Comparison of ENCODE assay signal across 16 cellular contexts in the genomic region with DNA sequence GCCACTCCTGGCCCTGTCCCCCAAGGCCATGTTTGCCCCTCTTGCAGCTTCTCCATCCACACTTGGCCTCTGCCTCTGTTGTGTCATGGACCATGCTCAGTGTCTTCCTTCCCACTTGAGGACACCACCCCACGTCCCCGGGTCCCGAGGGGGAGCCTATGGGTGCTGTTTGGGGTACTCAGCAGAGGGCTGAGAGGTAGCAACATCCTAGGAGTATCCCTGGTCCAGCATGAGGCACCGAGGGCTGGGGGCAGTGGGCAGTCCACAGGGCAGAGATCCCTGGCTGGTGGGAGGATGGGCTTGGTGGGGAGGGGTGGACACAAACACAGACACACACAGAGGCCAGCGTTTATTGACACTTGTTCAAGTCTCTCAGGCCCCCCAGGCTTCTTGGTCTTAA. TPM values are rescaled to one million over a fixed set of nuclear protein-coding genes. Genes with fewer than 3 reads are reported as not detected.
A peak's percentile ranks its signal among the peaks of the same experiment; 100 is the strongest.
DNase-seq lines count a peak whose midpoint lies in the region; ATAC-seq and TF ChIP-seq lines count a peak whose summit lies in the region.
"Had no signal": no experiment of that assay in that cellular context is flagged by ENCODE, and none has a peak within 500 bp of the region (broad histone marks: within the 10 kb centered on the region; RNA-seq: fewer than 3 reads in every experiment).

No MANE protein-coding gene starts in this region.

- H3K27me3 ChIP-seq in RWPE2 (ENCODE audit: insufficient read depth, poor library complexity, severe bottlenecking), result no peaks in the 10 kb centered on the region
- H3K27me3 ChIP-seq in esophagus squamous epithelium, result no peaks in the 10 kb centered on the region
- H3K27me3 ChIP-seq in muscle layer of duodenum (ENCODE audit: low read depth, low read length), result no peaks in the 10 kb centered on the region
- H3K27me3 ChIP-seq in thymus (ENCODE audit: control insufficient read depth, insufficient read depth), result no peaks in the 10 kb centered on the region

- DNase-seq in RWPE2 (ENCODE audit: low spot score), result no peak
- DNase-seq in esophagus squamous epithelium (lab: John Stamatoyannopoulos, UW), result no peak
- no peak for DNase-seq in NOMO-1 (lab: John Stamatoyannopoulos, UW; ENCODE audit: unreplicated experiment in 2 of 2)
- DNase-seq in Ammon's horn (ENCODE audit: low spot score), result no peak
- DNase-seq in SW 1271 (lab: John Stamatoyannopoulos, UW), result no peak
- DNase-seq: Calu3; effector memory CD8-positive, alpha-beta T cell; NCI-H1694 had no signal

- TF ChIP-seq CTCF in RWPE2 (IDR thresholded peaks at IDR 0.05; ENCODE audit: poor library complexity, severe bottlenecking) (no peak), esophagus squamous epithelium (IDR thresholded peaks at IDR 0.05) (no peak)

- ATAC-seq in RWPE2 (ENCODE audit: low read depth) (no peak), HG02840 (IDR thresholded peaks at IDR 0.05; ENCODE audit: low FRiP score, unreplicated experiment) (no peak)
- ATAC-seq: effector memory CD8-positive, alpha-beta T cell had no signal

- WGBS in esophagus squamous epithelium, 2 donors, result 0 to 79% methylated on average over 1 to 4 of the region's 5 CpGs
- 91% methylated on average over 5 of the region's 5 CpGs for WGBS in thymus

- no peak overlapping the region for H3K4me3 ChIP-seq in RWPE2 (ENCODE audit: severe bottlenecking)
- no peak overlapping the region for H3K4me3 ChIP-seq in esophagus squamous epithelium
- peak overlapping the region in 1 of 2 donors; percentile 74 for H3K4me3 ChIP-seq in muscle layer of duodenum (ENCODE audit: low read depth in 1 of 2, low read length in 2 of 2)
- H3K4me3 ChIP-seq in thymus (ENCODE audit: low read length), result no peak overlapping the region

- TF ChIP-seq POLR2A in esophagus squamous epithelium (IDR thresholded peaks at IDR 0.05), result no peak

- intact Hi-C loops in esophagus squamous epithelium (cut with DNase I), result no loop called here

- no peaks in the 10 kb centered on the region for H3K9me3 ChIP-seq in RWPE2 (ENCODE audit: severe bottlenecking)
- H3K9me3 ChIP-seq in esophagus squamous epithelium, result no peaks in the 10 kb centered on the region
- H3K9me3 ChIP-seq in muscle layer of duodenum (ENCODE audit: control insufficient read depth in 1 of 2, low read length in 2 of 2), result no peaks in the 10 kb centered on the region
- no peaks in the 10 kb centered on the region for H3K9me3 ChIP-seq in thymus (ENCODE audit: control insufficient read depth)

- H3K36me3 ChIP-seq in RWPE2 (ENCODE audit: low read depth) (peaks cover 71% of the 10 kb centered on the region), esophagus squamous epithelium (peaks cover 24 to 69% (median 44%) of the 10 kb centered on the region in 3 donors), muscle layer of duodenum (ENCODE audit: control insufficient read depth in 1 of 2, insufficient read depth in 2 of 2, low read length in 2 of 2) (peaks cover 38 to 39% of the 10 kb centered on the region in 2 donors), thymus (ENCODE audit: control insufficient read depth, insufficient read depth) (peaks cover 50% of the 10 kb centered on the region)

- H3K4me1 ChIP-seq in RWPE2 (ENCODE audit: insufficient read depth, poor library complexity, severe bottlenecking) (peaks cover 13% of the 10 kb centered on the region), esophagus squamous epithelium (peaks cover 11 to 71% (median 29%) of the 10 kb centered on the region in 3 donors), muscle layer of duodenum (ENCODE audit: control insufficient read depth in 1 of 2, insufficient read depth in 2 of 2, low read length in 2 of 2) (peaks cover 0 to 14% of the 10 kb centered on the region in 2 donors), thymus (ENCODE audit: control insufficient read depth, insufficient read depth, low read length) (no peaks in the 10 kb centered on the region)

- H3K27ac ChIP-seq in RWPE2 (ENCODE audit: poor library complexity, severe bottlenecking), result peak overlapping the region; percentile 40
- H3K27ac ChIP-seq in esophagus squamous epithelium, result peak overlapping the region; percentile 87 to 98 (median 92)
- H3K27ac ChIP-seq in muscle layer of duodenum (ENCODE audit: low read length), result peak overlapping the region; percentile 45
- H3K27ac ChIP-seq in thymus (ENCODE audit: low read depth), result peak overlapping the region; percentile 15

RNA-seq across cellular contexts. Expression of a gene that starts 1.7 kb away (rescaled TPM):
- total RNA-seq in esophagus squamous epithelium, result 10 to 100 TPM in 1 of 4 donors, 1 to 10 TPM in 3; 2.0 to 15.8 (median 3.1) TPM
- polyA plus RNA-seq in thymus, result 40.4 TPM
- total RNA-seq: Calu3, HT-29, NCI-H460, OCI-LY7 had no signal

RNA-seq across cellular contexts. Expression of a gene that starts 10.7 kb away (rescaled TPM):
- 100 to 1,000 TPM; 211 to 284 (median 266) TPM for total RNA-seq in esophagus squamous epithelium
- polyA plus RNA-seq in thymus, result 380 TPM

RNA-seq across cellular contexts. Expression of a gene that starts 35.3 kb away (rescaled TPM):
- total RNA-seq in esophagus squamous epithelium, result 100 to 1,000 TPM in 3 of 4 donors, 10 to 100 TPM in 1; 97.9 to 157 (median 117) TPM
- 159 TPM for polyA plus RNA-seq in thymus

RNA-seq across cellular contexts. Expression of a gene that starts 35.9 kb away (rescaled TPM):
- 10 to 100 TPM; 41.7 to 58.0 (median 47.6) TPM for total RNA-seq in esophagus squamous epithelium
- polyA plus RNA-seq in thymus, result 58.2 TPM

RNA-seq across cellular contexts. Expression of a gene that starts 39.6 kb away (rescaled TPM):
- total RNA-seq in esophagus squamous epithelium, result not detected
- 0.11 TPM for polyA plus RNA-seq in thymus
- total RNA-seq: Calu3, HT-29, mucosa of gallbladder, NCI-H460, OCI-LY7, temporal lobe had no signal

Comparison
In these comparisons a context has a peak if more than half of its experiments do, and no peak if none do; other contexts are left out.
1. H3K27ac ChIP-seq: peak in every context shown above with its lines; median percentile 92 in esophagus squamous epithelium; 45 in muscle layer of duodenum; 40 in RWPE2; 15 in thymus.